In the genomic region with DNA sequence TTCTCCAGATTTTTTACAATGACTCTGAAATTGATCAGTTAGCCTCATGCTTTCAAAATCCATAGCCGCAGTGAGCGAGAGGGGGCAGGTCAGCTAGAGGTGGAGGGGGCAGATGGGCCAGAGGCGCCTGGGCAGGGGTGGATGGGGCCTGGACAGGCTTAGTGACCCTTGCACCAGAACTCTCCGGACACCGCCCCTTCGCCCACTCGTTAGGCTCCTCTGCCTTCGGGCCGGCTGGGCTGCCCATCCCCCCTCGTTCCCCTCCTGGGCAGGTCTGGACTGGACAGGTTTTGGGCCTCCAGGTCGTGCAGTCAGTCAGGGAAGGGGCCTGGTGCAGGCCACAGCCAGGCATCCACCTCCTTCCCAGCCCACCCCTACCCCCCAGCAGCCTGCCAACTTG, we compare ENCODE assay signal across 5 cellular contexts. TPM values are rescaled to one million over a fixed set of nuclear protein-coding genes. Genes with fewer than 3 reads are reported as not detected.
A peak's percentile ranks its signal among the peaks of the same experiment; 100 is the strongest.
DNase-seq lines count a peak whose midpoint lies in the region; ATAC-seq, FAIRE-seq and TF ChIP-seq lines count a peak whose summit lies in the region.
"Not testable (repeated sequence)": the region's sequence is repeated elsewhere in the genome, so short reads cannot be mapped to it uniquely, and the experiment has no call there.
"Had no signal": no experiment of that assay in that cellular context is flagged by ENCODE, and none has a peak within 500 bp of the region (broad histone marks: within the 10 kb centered on the region; RNA-seq: fewer than 3 reads in every experiment).

No MANE protein-coding gene starts in this region.

- in situ Hi-C loops in HepG2 (cut with HindIII; ENCODE audit: extremely low pct_ligation_motif_present, low pct_unique_long_range_greater_than_20kb) = not testable (repeated sequence)

- not testable (repeated sequence) for FAIRE-seq in HepG2 (lab: Jason Lieb, UNC)

- not testable (repeated sequence) for H3K4me3 ChIP-seq in HepG2 (replicated peaks in 1 of 3; ENCODE audit: insufficient read depth in 1 of 3, low read depth in 2 of 3, low read length in 3 of 3); upper lobe of right lung

- not testable (repeated sequence) for TF ChIP-seq RAD21 in HepG2 (CRISPR knock-in tag; IDR thresholded peaks at IDR 0.05)

- CTCF ChIA-PET in HepG2 (lab: Yijun Ruan, JAX; ENCODE audit: low intra/inter-chr PET ratio, low total read pairs) = not testable (repeated sequence)

- not testable (repeated sequence) for H3K4me1 ChIP-seq in HepG2 (ENCODE audit: insufficient read depth, low read length); upper lobe of right lung

- H3K27ac ChIP-seq in HepG2 (ENCODE audit: extremely low read length, insufficient read depth, low read length); upper lobe of right lung: not testable (repeated sequence)

- not testable (repeated sequence) for BruUV-seq in HepG2 (replicated peaks; lab: Mats Ljungman, UMichigan)

- WGBS in HepG2 (ENCODE audit: low lambda C conversion rate) = 0% methylated on average over 7 of the region's 11 CpGs

- not testable (repeated sequence) for TF ChIP-seq EP300 in HepG2 (IDR thresholded peaks at IDR 0.05; ENCODE audit: low read depth in 2 of 2, low read length in 2 of 2); HepG2 (CRISPR knock-in tag; IDR thresholded peaks at IDR 0.05; ENCODE audit: borderline replicate concordance)

- H2AFZ ChIP-seq in HepG2 (ENCODE audit: low read length) = not testable (repeated sequence)

- H3K79me2 ChIP-seq in HepG2 (ENCODE audit: insufficient read depth, low read length) = not testable (repeated sequence)

- not testable (repeated sequence) for ATAC-seq in Right ventricle myocardium inferior
- ATAC-seq in left lobe of liver = peak; percentile 52
- ATAC-seq in HepG2 = peak; percentile 52
- ATAC-seq in upper lobe of right lung = peak; percentile 54

- TF ChIP-seq POLR2A in HepG2 (IDR thresholded peaks at IDR 0.05; ENCODE audit: insufficient read depth in 1 of 2, low read depth in 2 of 2, low read length in 2 of 2) = not testable (repeated sequence)

- not testable (repeated sequence) for TF ChIP-seq CTCF in HepG2 (CRISPR knock-in tag; IDR thresholded peaks at IDR 0.05); upper lobe of right lung (IDR thresholded peaks at IDR 0.05)

- H3K27me3 ChIP-seq in HepG2 (ENCODE audit: control insufficient read depth in 1 of 2, insufficient read depth in 2 of 2, low read length in 2 of 2); upper lobe of right lung: not testable (repeated sequence)

- H4K20me1 ChIP-seq in HepG2 (ENCODE audit: insufficient read depth, low read length) = not testable (repeated sequence)

- intact Hi-C loops in Right ventricle myocardium inferior (cut with DNase I); HepG2 (cut with micrococcal nuclease; ENCODE audit: unreplicated experiment); upper lobe of right lung (cut with DNase I): not testable (repeated sequence)

- POLR2A ChIA-PET in HepG2 (lab: Yijun Ruan, JAX) = not testable (repeated sequence)

- not testable (repeated sequence) for H3K4me2 ChIP-seq in HepG2 (ENCODE audit: low read depth, low read length)

- peak; percentile 5 for DNase-seq in Right ventricle myocardium inferior (ENCODE audit: missing footprints)
- DNase-seq in left lobe of liver (ENCODE audit: low spot score); HepG2 (ENCODE audit: low spot score); upper lobe of right lung: not testable (repeated sequence)

- not testable (repeated sequence) for H3K9ac ChIP-seq in HepG2 (ENCODE audit: insufficient read depth, low read depth, low read length)

- H3K36me3 ChIP-seq in HepG2 (replicated peaks in 1 of 2; ENCODE audit: control insufficient read depth in 1 of 2, insufficient read depth in 2 of 2, low read length in 2 of 2); upper lobe of right lung: not testable (repeated sequence)

- not testable (repeated sequence) for H3K9me3 ChIP-seq in HepG2 (ENCODE audit: low read length); upper lobe of right lung

TF ChIP-seq in HepG2, 621 proteins besides CTCF, POLR2A, EP300 and RAD21 (continues in another document):
- TF ChIP-seq ZFY (CRISPR knock-in tag; IDR thresholded peaks at IDR 0.05) = peak; percentile 30; the same call in 1 of the 2 replicates
- TF ChIP-seq ZBTB7B (CRISPR knock-in tag; IDR thresholded peaks at IDR 0.05) = 0 out of 2 replicates have a peak, but pooled peaks have one; percentile 41
- TF ChIP-seq, protein P1, sequence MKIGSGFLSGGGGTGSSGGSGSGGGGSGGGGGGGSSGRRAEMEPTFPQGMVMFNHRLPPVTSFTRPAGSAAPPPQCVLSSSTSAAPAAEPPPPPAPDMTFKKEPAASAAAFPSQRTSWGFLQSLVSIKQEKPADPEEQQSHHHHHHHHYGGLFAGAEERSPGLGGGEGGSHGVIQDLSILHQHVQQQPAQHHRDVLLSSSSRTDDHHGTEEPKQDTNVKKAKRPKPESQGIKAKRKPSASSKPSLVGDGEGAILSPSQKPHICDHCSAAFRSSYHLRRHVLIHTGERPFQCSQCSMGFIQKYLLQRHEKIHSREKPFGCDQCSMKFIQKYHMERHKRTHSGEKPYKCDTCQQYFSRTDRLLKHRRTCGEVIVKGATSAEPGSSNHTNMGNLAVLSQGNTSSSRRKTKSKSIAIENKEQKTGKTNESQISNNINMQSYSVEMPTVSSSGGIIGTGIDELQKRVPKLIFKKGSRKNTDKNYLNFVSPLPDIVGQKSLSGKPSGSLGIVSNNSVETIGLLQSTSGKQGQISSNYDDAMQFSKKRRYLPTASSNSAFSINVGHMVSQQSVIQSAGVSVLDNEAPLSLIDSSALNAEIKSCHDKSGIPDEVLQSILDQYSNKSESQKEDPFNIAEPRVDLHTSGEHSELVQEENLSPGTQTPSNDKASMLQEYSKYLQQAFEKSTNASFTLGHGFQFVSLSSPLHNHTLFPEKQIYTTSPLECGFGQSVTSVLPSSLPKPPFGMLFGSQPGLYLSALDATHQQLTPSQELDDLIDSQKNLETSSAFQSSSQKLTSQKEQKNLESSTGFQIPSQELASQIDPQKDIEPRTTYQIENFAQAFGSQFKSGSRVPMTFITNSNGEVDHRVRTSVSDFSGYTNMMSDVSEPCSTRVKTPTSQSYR (CRISPR knock-in tag; IDR thresholded peaks at IDR 0.05; ENCODE audit: borderline replicate concordance) = peak; percentile 88
- peak; percentile 17; the same call in 1 of the 2 replicates for TF ChIP-seq SAP130 (CRISPR knock-in tag; IDR thresholded peaks at IDR 0.05; ENCODE audit: low read depth)
- peak; percentile 27; the same call in 1 of the 2 replicates for TF ChIP-seq MYC (CRISPR knock-in tag; IDR thresholded peaks at IDR 0.05; ENCODE audit: borderline replicate concordance)
- peak; percentile 71 for TF ChIP-seq HNF4A (CRISPR knock-in tag; IDR thresholded peaks at IDR 0.05)
- peak; percentile 65 for TF ChIP-seq PATZ1 (CRISPR knock-in tag; IDR thresholded peaks at IDR 0.05)
- TF ChIP-seq HOXA3 (CRISPR knock-in tag; IDR thresholded peaks at IDR 0.05) = peak; percentile 39; the same call in 1 of the 2 replicates
- peak; percentile 21; the same call in 1 of the 2 replicates for TF ChIP-seq RXRB (CRISPR knock-in tag; IDR thresholded peaks at IDR 0.05; ENCODE audit: borderline replicate concordance)
- TF ChIP-seq ZNF331 (CRISPR knock-in tag; IDR thresholded peaks at IDR 0.05) = 0 out of 2 replicates have a peak, but pooled peaks have one; percentile 14
- TF ChIP-seq ZNF768 (CRISPR knock-in tag; IDR thresholded peaks at IDR 0.05) = peak; percentile 36; the same call in 1 of the 2 replicates

RNA-seq across cellular contexts. Expression of gene RIMBP3, which starts 18.0 kb away (rescaled TPM):
- total RNA-seq in Right ventricle myocardium inferior (0.16 TPM), left lobe of liver (0.08 TPM), HepG2 (2016; rRNA removed; fragmentation: Illumina TruSeq; extraction: Trizol) (0.38 and 0.41 TPM in 2 replicates), upper lobe of right lung (0.87 TPM)
- not detected in 2 replicates for total RNA-seq in HepG2 (2016; cell fraction: cytosol; rRNA removed; fragmentation: Illumina TruSeq; extraction: Trizol; ENCODE audit: low read depth)
- 0.16 and 0.28 TPM in 2 replicates for total RNA-seq in HepG2 (2016; cell fraction: insoluble cytoplasmic fraction; rRNA removed; fragmentation: Illumina TruSeq; extraction: Trizol)
- total RNA-seq in HepG2 (2016; cell fraction: membrane; rRNA removed; fragmentation: Illumina TruSeq; extraction: Trizol) = 0.10 and 0.12 TPM in 2 replicates
- total RNA-seq in HepG2 (2016; cell fraction: nucleus; rRNA removed; fragmentation: Illumina TruSeq; extraction: Trizol) = 0.19 and 0.22 TPM in 2 replicates
- polyA plus RNA-seq in HepG2 (2011; rRNA removed) = 0.05 and 0.08 TPM in 2 replicates
- 0.03 and 0.04 TPM in 2 replicates for polyA plus RNA-seq in HepG2 (2011; cell fraction: cytosol; rRNA removed)
- polyA plus RNA-seq in HepG2 (2011; cell fraction: nucleus; rRNA removed) = 0.02 and 0.06 TPM in 2 replicates
- 0.04 TPM in 1 of 2 replicates, not detected in the other for polyA plus RNA-seq in HepG2 (2012)
- 0.02 TPM in 1 of 2 replicates, not detected in the other for polyA plus RNA-seq in HepG2 (2016; cell fraction: cytosol; fragmentation: Illumina TruSeq; extraction: Trizol; ENCODE audit: low read depth)
- polyA plus RNA-seq in HepG2 (2016; cell fraction: insoluble cytoplasmic fraction; fragmentation: Illumina TruSeq; extraction: Trizol; ENCODE audit: low read depth) = 0.15 TPM in 1 of 2 replicates, not detected in the other
- polyA plus RNA-seq in HepG2 (2016; cell fraction: membrane; fragmentation: Illumina TruSeq; extraction: Trizol; ENCODE audit: low read depth) = not detected in 2 replicates
- polyA plus RNA-seq in HepG2 (2016; cell fraction: nucleus; fragmentation: Illumina TruSeq; extraction: Trizol; ENCODE audit: insufficient read depth, low read depth) = 0.17 and 0.19 TPM in 2 replicates
- 0.40 and 1.8 TPM in 2 replicates for polyA minus RNA-seq in HepG2 (2011; rRNA and poly(A)+ RNA removed; ENCODE audit: low replicate concordance)
- 0.18 TPM in 1 of 2 replicates, not detected in the other for polyA minus RNA-seq in HepG2 (2011; cell fraction: cytosol; rRNA and poly(A)+ RNA removed)
- 0.13 and 0.25 TPM in 2 replicates for polyA minus RNA-seq in HepG2 (2011; cell fraction: nucleus; rRNA and poly(A)+ RNA removed)
- total RNA-seq: Caco-2 had no signal
